Comparison of ENCODE assay signal across 25 cellular contexts in the genomic region with DNA sequence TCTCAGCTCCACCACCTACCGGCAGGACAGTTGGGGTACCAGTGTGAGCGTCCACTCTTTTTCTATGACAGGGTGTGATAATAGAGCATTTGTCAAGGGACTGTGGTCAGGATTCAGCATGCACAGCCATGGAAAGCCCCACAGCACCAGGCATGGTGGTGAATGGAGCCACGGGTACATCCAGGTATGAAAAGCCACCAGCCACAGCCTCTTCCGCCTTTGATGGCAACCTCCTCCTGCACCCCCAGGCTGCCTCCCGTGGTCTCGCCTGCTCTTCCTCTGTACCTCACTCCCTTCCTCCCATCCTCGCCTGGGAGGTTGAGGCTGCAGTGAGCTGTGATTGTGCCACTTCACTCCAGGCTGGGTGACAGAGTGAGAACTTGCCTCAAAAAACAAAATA.
"Had no signal": no experiment of that assay in that cellular context is flagged by ENCODE, and none has a peak within 500 bp of the region (broad histone marks: within the 10 kb centered on the region; RNA-seq: fewer than 3 reads in every experiment).

No MANE protein-coding gene starts in this region.

- H3K27me3 ChIP-seq: brain microvascular endothelial cell, esophagus muscularis mucosa, foreskin keratinocyte, gastrocnemius medialis had no signal

- H3K4me3 ChIP-seq: coronary artery, esophagus muscularis mucosa, gastrocnemius medialis had no signal

- H3K27ac ChIP-seq: brain microvascular endothelial cell, esophagus muscularis mucosa, foreskin keratinocyte had no signal

- DNase-seq: activated CD4-positive, alpha-beta memory T cell treated with anti-CD3 and anti-CD28 coated beads for 36 hours; activated CD4-positive, alpha-beta T cell treated with anti-CD3 and anti-CD28 coated beads for 36 hours; activated CD4-positive, alpha-beta T cell treated with anti-CD3 and anti-CD28 coated beads, Interleukin-2, amount 10 ng/mL, durations not matched to agents 24 days and 14 days; activated CD4-positive, CD25-positive, alpha-beta regulatory T cell; activated CD4-positive, CD25-positive, alpha-beta regulatory T cell treated with anti-CD3 and anti-CD28 coated beads, Interleukin-2, amount 50 U/mL, for 72 hours; activated CD8-positive, alpha-beta T cell treated with anti-CD3 and anti-CD28 coated beads, Interleukin-2, amount 10 ng/mL, durations not matched to agents 7 days and 5 days; activated effector memory CD4-positive, alpha-beta T cell treated with Interleukin-2 at 50 U/mL for 16 hours; activated gamma-delta T cell treated with Interleukin-2 at 50 U/mL for 16 hours; activated naive CD4-positive, alpha-beta T cell treated with anti-CD3 and anti-CD28 coated beads, Interleukin-2, amount 50 U/mL, for 16 hours; activated naive CD4-positive, alpha-beta T cell treated with Interleukin-2 at 50 U/mL for 16 hours; activated T-cell treated with anti-CD3 and anti-CD28 coated beads, Interleukin-2, amount 50 U/mL, for 4 hours; amniotic stem cell; anterior cingulate cortex; brain microvascular endothelial cell; dermis blood vessel endothelial cell; effector CD4-positive, alpha-beta T cell; effector memory CD8-positive, alpha-beta T cell; erythroblast; foreskin keratinocyte; gastrocnemius medialis; glutamatergic neuron; T-helper 2 cell had no signal

- H3K36me3 ChIP-seq: brain microvascular endothelial cell, esophagus muscularis mucosa, gastrocnemius medialis had no signal

- H3K9me3 ChIP-seq: esophagus muscularis mucosa, gastrocnemius medialis had no signal

- ATAC-seq: activated CD4-positive, alpha-beta T cell treated with anti-CD3 and anti-CD28 coated beads for 36 hours; activated CD8-positive, alpha-beta T cell treated with anti-CD3 and anti-CD28 coated beads, Interleukin-2, amount 10 ng/mL, durations not matched to agents 7 days and 5 days; activated T-cell treated with anti-CD3 and anti-CD28 coated beads, Interleukin-2, amount 50 U/mL, for 4 hours; activated T-helper 17 cell treated with anti-CD3 and anti-CD28 coated beads, Interleukin-2, amount 50 U/mL, for 72 hours; effector memory CD8-positive, alpha-beta T cell; foreskin keratinocyte had no signal
